Comparison of ENCODE assay signal across 15 cellular contexts in the genomic region with DNA sequence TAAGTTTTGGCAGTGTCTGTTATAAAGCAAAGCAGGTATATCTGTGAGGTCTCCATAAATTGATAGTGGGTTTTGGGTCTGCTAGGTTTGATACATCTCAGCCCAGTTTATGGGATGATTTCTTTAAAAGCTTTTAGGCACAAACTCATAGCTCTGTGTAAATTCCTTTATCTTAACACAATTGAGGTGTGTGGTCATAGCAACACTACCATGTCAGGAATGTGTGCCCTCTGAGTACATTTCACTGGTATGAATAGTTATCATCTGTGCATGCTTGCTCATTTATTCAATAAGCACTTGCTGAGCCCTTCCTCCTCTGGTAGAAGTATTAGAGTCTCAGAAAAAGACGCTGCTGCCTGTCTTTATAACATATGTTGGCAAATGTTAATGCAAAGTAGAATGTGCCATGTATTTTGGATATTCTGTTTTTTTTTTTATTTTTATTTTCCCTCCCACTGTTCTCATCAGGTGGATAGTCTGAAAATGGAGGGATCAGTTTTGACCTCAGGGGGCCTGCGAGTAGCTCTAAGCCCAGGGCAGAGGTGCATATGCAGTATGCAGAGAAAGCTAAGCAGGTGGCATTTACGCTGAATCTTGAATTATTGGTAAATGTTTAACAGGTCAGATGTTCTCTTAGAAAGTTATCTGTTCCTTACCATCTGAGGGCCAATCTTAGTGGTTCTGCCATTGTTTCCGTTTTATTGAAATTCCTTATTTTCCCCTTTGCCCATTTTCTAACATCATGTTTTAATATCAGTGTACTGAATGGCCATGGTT.
DNase-seq lines count a peak whose midpoint lies in the region; ATAC-seq and TF ChIP-seq lines count a peak whose summit lies in the region.
"Had no signal": no experiment of that assay in that cellular context is flagged by ENCODE, and none has a peak within 500 bp of the region (broad histone marks: within the 10 kb centered on the region; RNA-seq: fewer than 3 reads in every experiment).

No MANE protein-coding gene starts in this region.

- DNase-seq in AG10803 (ENCODE audit: low read depth) (peak; percentile 85), NCI-H226 (peak; percentile 93), dedifferentiated amniotic fluid mesenchymal stem cell (ENCODE audit: extremely low spot score) (peak; percentile 57), mesothelial cell of epicardium (ENCODE audit: low spot score in 2 of 2, unreplicated experiment in 2 of 2) (no peak), mucosa of gallbladder (ENCODE audit: low spot score) (no peak)
- DNase-seq in naive thymus-derived CD8-positive, alpha-beta T cell, result no peak
- no peak for DNase-seq in stimulated activated CD4-positive, alpha-beta T cell treated with anti-CD3 and anti-CD28 coated beads, Interleukin-15, amount 100 ng/mL, for 24 hours
- DNase-seq: activated CD4-positive, CD25-positive, alpha-beta regulatory T cell treated with anti-CD3 and anti-CD28 coated beads, Interleukin-2, amount 50 U/mL, for 72 hours; activated T-cell treated with anti-CD3 and anti-CD28 coated beads, Interleukin-2, amount 50 U/mL, for 4 hours; left cardiac atrium; NCI-H1092; stimulated activated CD8-positive, alpha-beta memory T cell treated with anti-CD3 and anti-CD28 coated beads, Interleukin-4, amount 100 ng/mL, for 48 hours had no signal

- H3K27ac Mint-ChIP-seq in mesothelial cell of epicardium, result peak overlapping the region; percentile 66
- no peak overlapping the region for H3K27ac Mint-ChIP-seq in naive thymus-derived CD8-positive, alpha-beta T cell

- POLR2A ChIA-PET in naive thymus-derived CD8-positive, alpha-beta T cell (lab: Charles Lee), result interaction anchor here (0.7 kb wide), 1 partner anchor 816 kb away, joined by 4 read pairs; no protein-coding TSS in a partner anchor

- no peaks in the 10 kb centered on the region for H3K27me3 Mint-ChIP-seq in mesothelial cell of epicardium (ENCODE audit: low read depth)
- H3K27me3 Mint-ChIP-seq in naive thymus-derived CD8-positive, alpha-beta T cell, result no peaks in the 10 kb centered on the region

- H3K9me3 Mint-ChIP-seq in mesothelial cell of epicardium, result no peaks in the 10 kb centered on the region
- no peaks in the 10 kb centered on the region for H3K9me3 Mint-ChIP-seq in naive thymus-derived CD8-positive, alpha-beta T cell
- H3K9me3 Mint-ChIP-seq: activated T-cell treated with anti-CD3 and anti-CD28 coated beads, Interleukin-2, amount 50 U/mL, for 4 hours; CD14-positive monocyte had no signal

- no peak for TF ChIP-seq CTCF in AG10803 (conservative IDR thresholded peaks at IDR 0.05; ENCODE audit: low read length)
- no peak for TF ChIP-seq CTCF in mesothelial cell of epicardium (IDR thresholded peaks at IDR 0.05; ENCODE audit: unreplicated experiment)

- no peak overlapping the region for H3K4me3 ChIP-seq in AG10803 (ENCODE audit: low read length)
- H3K4me3 ChIP-seq: SK-N-MC had no signal

- H3K36me3 Mint-ChIP-seq in mesothelial cell of epicardium, result peaks cover 6% of the 10 kb centered on the region
- peaks cover 0 to 63% (median 27%) of the 10 kb centered on the region in 3 donors for H3K36me3 Mint-ChIP-seq in naive thymus-derived CD8-positive, alpha-beta T cell

- no peak for ATAC-seq in naive thymus-derived CD8-positive, alpha-beta T cell
- no peak for ATAC-seq in GM19035 (IDR thresholded peaks at IDR 0.05; ENCODE audit: unreplicated experiment)
- ATAC-seq: activated T-cell treated with anti-CD3 and anti-CD28 coated beads, Interleukin-2, amount 50 U/mL, for 4 hours had no signal

- H3K4me3 Mint-ChIP-seq in mesothelial cell of epicardium, result no peak overlapping the region
- H3K4me3 Mint-ChIP-seq in naive thymus-derived CD8-positive, alpha-beta T cell, result no peak overlapping the region
- H3K4me3 Mint-ChIP-seq: activated T-cell treated with anti-CD3 and anti-CD28 coated beads, Interleukin-2, amount 50 U/mL, for 4 hours; CD14-positive monocyte had no signal

- peaks cover 38% of the 10 kb centered on the region for H3K4me1 Mint-ChIP-seq in mesothelial cell of epicardium
- peaks cover 0 to 2% (median under 1%) of the 10 kb centered on the region in 4 donors for H3K4me1 Mint-ChIP-seq in naive thymus-derived CD8-positive, alpha-beta T cell
- H3K4me1 Mint-ChIP-seq: CD14-positive monocyte had no signal

Comparison
In these comparisons a context has a peak if more than half of its experiments do, and no peak if none do; other contexts are left out.
1. DNase-seq: peak in AG10803 (single experiment), NCI-H226 (single experiment) and dedifferentiated amniotic fluid mesenchymal stem cell (single experiment); none in mesothelial cell of epicardium (0 of 2), naive thymus-derived CD8-positive, alpha-beta T cell (0 of 10), mucosa of gallbladder (single experiment) and stimulated activated CD4-positive, alpha-beta T cell treated with anti-CD3 and anti-CD28 coated beads, Interleukin-15, amount 100 ng/mL, for 24 hours (single experiment).